Comparison of ENCODE assay signal across 8 cellular contexts in the genomic region with DNA sequence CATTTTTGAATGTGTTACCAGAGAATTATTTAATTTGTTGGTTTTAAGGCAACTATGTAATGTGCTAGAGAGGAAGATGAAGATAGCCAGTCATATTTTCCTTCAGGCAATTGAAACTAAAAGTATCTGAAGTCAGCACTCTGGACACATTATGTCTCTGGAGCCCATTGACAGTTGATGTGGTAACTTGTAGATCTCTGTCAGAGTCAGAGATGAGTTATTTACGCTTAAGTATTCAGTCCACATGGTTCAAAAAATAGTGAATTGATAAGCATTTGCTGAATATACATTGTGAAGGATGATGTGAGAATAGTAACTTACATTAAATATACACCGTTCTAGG. TPM values are rescaled to one million over a fixed set of nuclear protein-coding genes. Genes with fewer than 3 reads are reported as not detected.
DNase-seq lines count a peak whose midpoint lies in the region; ATAC-seq, FAIRE-seq and TF ChIP-seq lines count a peak whose summit lies in the region.

No MANE protein-coding gene starts in this region.

- no peak for FAIRE-seq in GM12892 (lab: Jason Lieb, UNC)

- TF ChIP-seq POLR2A in GM12892 (IDR thresholded peaks at IDR 0.05; ENCODE audit: low read depth, low read length) = no peak

- peak overlapping the region; percentile 60; the same call in 1 of the 2 replicates for H3K9ac ChIP-seq in BLaER1
- peak overlapping the region; percentile 29; the same call in 1 of the 2 replicates for H3K9ac ChIP-seq in KMS-11

- H3K27me3 Mint-ChIP-seq in brain = no peaks in the 10 kb centered on the region

- 89 to 100% methylated on average over 1 of the region's 2 CpGs for WGBS in mesodermal cell (ENCODE audit: insufficient coverage in 2 of 2), 2 experiments

- H3K9me3 ChIP-seq in BLaER1 = no peaks in the 10 kb centered on the region
- no peaks in the 10 kb centered on the region for H3K9me3 ChIP-seq in mesodermal cell (ENCODE audit: control insufficient read depth, low read length)

- peaks cover 0 to 8% (median 5%) of the 10 kb centered on the region in 5 experiments for H3K9me3 Mint-ChIP-seq in brain

- H2AFZ ChIP-seq in KMS-11 (ENCODE audit: low read depth) = no peak overlapping the region

- TF ChIP-seq CTCF in KMS-11 (conservative IDR thresholded peaks at IDR 0.05; ENCODE audit: low read depth, low read length) (no peak), brain (conservative IDR thresholded peaks at IDR 0.05) (no peak), omental fat pad (IDR thresholded peaks at IDR 0.05) (no peak)

- H3K4me1 ChIP-seq in BLaER1 = peaks cover 35% of the 10 kb centered on the region
- peaks cover 34% of the 10 kb centered on the region for H3K4me1 ChIP-seq in KMS-11 (ENCODE audit: low read depth, poor library complexity, severe bottlenecking)
- H3K4me1 ChIP-seq in mesodermal cell (ENCODE audit: control insufficient read depth, insufficient read depth, low read length, poor library complexity, severe bottlenecking) = peaks cover 8% of the 10 kb centered on the region

- H3K36me3 Mint-ChIP-seq in brain = peaks cover 43% of the 10 kb centered on the region

- H3K4me1 Mint-ChIP-seq in brain = peaks cover 53% of the 10 kb centered on the region

- H3K4me3 Mint-ChIP-seq in brain = peak overlapping the region; percentile 97 to 98 (median 97)

- ATAC-seq in omental fat pad (ENCODE audit: low FRiP score) = no peak

- H4K20me1 ChIP-seq in BLaER1 = peaks cover 54% of the 10 kb centered on the region
- H4K20me1 ChIP-seq in KMS-11 (ENCODE audit: insufficient read depth) = 0 out of 2 replicates have a peak, but pooled peaks cover 5% of the 10 kb centered on the region

- H3K27ac ChIP-seq in BLaER1 = no peak overlapping the region
- peak overlapping the region; percentile 80 for H3K27ac ChIP-seq in KMS-11
- H3K27ac ChIP-seq in mesodermal cell (ENCODE audit: low read depth, low read length, severe bottlenecking) = no peak overlapping the region

- H3K4me3 ChIP-seq in BLaER1 (peak overlapping the region; percentile 91), KMS-11 (IDR thresholded peaks at IDR 0.05; ENCODE audit: insufficient read depth, low read depth, low read length) (no peak overlapping the region), mesodermal cell (ENCODE audit: extremely low read depth, insufficient read depth, low read length, poor library complexity, severe bottlenecking) (peak overlapping the region; percentile 91)

- H3K27ac Mint-ChIP-seq in brain = peak overlapping the region; percentile 97 to 100 (median 99)

- peaks cover 50% of the 10 kb centered on the region for H3K79me2 ChIP-seq in KMS-11 (ENCODE audit: insufficient read depth, low read depth)

- peak overlapping the region; percentile 94 for H3K4me2 ChIP-seq in BLaER1
- peak overlapping the region; percentile 85 for H3K4me2 ChIP-seq in KMS-11

- H3K27me3 ChIP-seq in BLaER1 = no peaks in the 10 kb centered on the region
- no peaks in the 10 kb centered on the region for H3K27me3 ChIP-seq in KMS-11 (ENCODE audit: insufficient read depth, low read depth)

- peaks cover 37% of the 10 kb centered on the region for H3K36me3 ChIP-seq in BLaER1
- H3K36me3 ChIP-seq in KMS-11 (ENCODE audit: insufficient read depth) = peaks cover 6% of the 10 kb centered on the region; the same call in 1 of the 2 replicates
- H3K36me3 ChIP-seq in mesodermal cell (ENCODE audit: control insufficient read depth, insufficient read depth, low read length) = peaks cover 41% of the 10 kb centered on the region

- DNase-seq in NCI-H1417 (lab: John Stamatoyannopoulos, UW) = no peak
- DNase-seq in omental fat pad (ENCODE audit: low spot score) = no peak
- no peak for DNase-seq in GM12892 (ENCODE audit: insufficient read length)
- DNase-seq in A172 (ENCODE audit: low spot score) = no peak

RNA-seq across cellular contexts. Expression of a gene that starts 2.1 kb away (rescaled TPM):
- polyA plus RNA-seq in brain (ENCODE audit: insufficient read depth, low read depth, low replicate concordance) = 12.8 TPM
- polyA plus RNA-seq in mesodermal cell (2013, experiment 1 of 2) = 71.8 TPM
- 76.5 TPM for polyA plus RNA-seq in mesodermal cell (2013, experiment 2 of 2)
- 10 to 100 TPM; 42.2 to 67.8 (median 63.0) TPM for total RNA-seq in omental fat pad
- 53.2 TPM for polyA plus RNA-seq in GM12892 (2012; ENCODE audit: missing spikeins)
- 30.1 and 30.9 TPM in 2 replicates for total RNA-seq in A172 (2014; rRNA removed; shearing (Covaris generic))
